ENCODE assay signal across 1 cellular context in genomic region chr11:20156876-20157613, GRCh38.
A peak's percentile ranks its signal among the peaks of the same experiment; 100 is the strongest.
TF ChIP-seq lines count a peak whose summit lies in the region.

No MANE protein-coding gene starts in this region.

TF ChIP-seq in GM23338, 12 proteins besides CTCF, POLR2A, EP300 and RAD21 (continued from another document):
- no peak for TF ChIP-seq ZNF462 (CRISPR knock-in tag; IDR thresholded peaks at IDR 0.05)
- TF ChIP-seq POLR2AphosphoS5 (IDR thresholded peaks at IDR 0.05; ENCODE audit: low read depth): no peak
- no peak for TF ChIP-seq CREB1 (CRISPR knock-in tag; IDR thresholded peaks at IDR 0.05; ENCODE audit: low read depth)
- no peak for TF ChIP-seq REST (IDR thresholded peaks at IDR 0.05; ENCODE audit: unreplicated experiment)
- peak; percentile 78 for TF ChIP-seq EZH2 (IDR thresholded peaks at IDR 0.05; ENCODE audit: low read depth, unreplicated experiment)
- peak; percentile 56 for TF ChIP-seq EZH2phosphoT487 (IDR thresholded peaks at IDR 0.05; ENCODE audit: unreplicated experiment)
TF ChIP-seq in GM23338: peak in this region for 2.
